In the genomic region with DNA sequence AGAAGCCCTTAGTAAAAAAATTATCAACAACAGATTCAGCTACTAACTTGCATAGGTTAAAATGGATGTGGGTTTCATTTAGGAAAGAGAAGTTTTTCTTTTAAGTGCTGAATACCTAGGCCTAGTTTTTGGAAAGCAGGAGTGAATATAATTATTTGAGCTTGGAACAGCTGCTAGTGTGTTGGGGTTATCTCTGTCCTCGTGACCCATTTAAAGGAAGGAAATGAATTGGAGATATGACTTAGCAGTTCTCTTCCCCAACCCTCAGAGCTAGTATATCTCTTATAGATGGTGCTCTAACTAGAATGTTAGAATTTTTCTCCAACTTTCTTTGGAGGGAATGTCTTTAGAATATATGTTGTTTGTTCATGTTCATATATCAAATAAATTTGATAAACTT, we compare ENCODE assay signal across 1 cellular context.
TF ChIP-seq lines count a peak whose summit lies in the region.

No MANE protein-coding gene starts in this region.

TF ChIP-seq in HepG2, 621 proteins besides CTCF, POLR2A, EP300 and RAD21:
- TF ChIP-seq FLYWCH1 (CRISPR knock-in tag; IDR thresholded peaks at IDR 0.05), result no peak
- TF ChIP-seq MXD3 (CRISPR knock-in tag; IDR thresholded peaks at IDR 0.05), result no peak
- TF ChIP-seq ZFP90 (CRISPR knock-in tag; IDR thresholded peaks at IDR 0.05; ENCODE audit: borderline replicate concordance), result no peak
- TF ChIP-seq SETDB1 (CRISPR knock-in tag; IDR thresholded peaks at IDR 0.05; ENCODE audit: borderline replicate concordance), result no peak
- no peak for TF ChIP-seq RORA (CRISPR knock-in tag; IDR thresholded peaks at IDR 0.05)
- TF ChIP-seq PLRG1 (conservative IDR thresholded peaks at IDR 0.05), result no peak
- TF ChIP-seq POLR2G (IDR thresholded peaks at IDR 0.05; ENCODE audit: low read depth, low read length), result no peak
- no peak for TF ChIP-seq ZNF782 (CRISPR knock-in tag; IDR thresholded peaks at IDR 0.05; ENCODE audit: borderline replicate concordance)
- TF ChIP-seq, protein P1, sequence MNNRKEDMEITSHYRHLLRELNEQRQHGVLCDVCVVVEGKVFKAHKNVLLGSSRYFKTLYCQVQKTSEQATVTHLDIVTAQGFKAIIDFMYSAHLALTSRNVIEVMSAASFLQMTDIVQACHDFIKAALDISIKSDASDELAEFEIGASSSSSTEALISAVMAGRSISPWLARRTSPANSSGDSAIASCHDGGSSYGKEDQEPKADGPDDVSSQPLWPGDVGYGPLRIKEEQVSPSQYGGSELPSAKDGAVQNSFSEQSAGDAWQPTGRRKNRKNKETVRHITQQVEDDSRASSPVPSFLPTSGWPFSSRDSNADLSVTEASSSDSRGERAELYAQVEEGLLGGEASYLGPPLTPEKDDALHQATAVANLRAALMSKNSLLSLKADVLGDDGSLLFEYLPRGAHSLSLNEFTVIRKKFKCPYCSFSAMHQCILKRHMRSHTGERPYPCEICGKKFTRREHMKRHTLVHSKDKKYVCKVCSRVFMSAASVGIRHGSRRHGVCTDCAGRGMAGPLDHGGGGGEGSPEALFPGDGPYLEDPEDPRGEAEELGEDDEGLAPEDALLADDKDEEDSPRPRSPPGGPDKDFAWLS (CRISPR knock-in tag; IDR thresholded peaks at IDR 0.05; ENCODE audit: borderline replicate concordance), result no peak
- TF ChIP-seq, protein P2, sequence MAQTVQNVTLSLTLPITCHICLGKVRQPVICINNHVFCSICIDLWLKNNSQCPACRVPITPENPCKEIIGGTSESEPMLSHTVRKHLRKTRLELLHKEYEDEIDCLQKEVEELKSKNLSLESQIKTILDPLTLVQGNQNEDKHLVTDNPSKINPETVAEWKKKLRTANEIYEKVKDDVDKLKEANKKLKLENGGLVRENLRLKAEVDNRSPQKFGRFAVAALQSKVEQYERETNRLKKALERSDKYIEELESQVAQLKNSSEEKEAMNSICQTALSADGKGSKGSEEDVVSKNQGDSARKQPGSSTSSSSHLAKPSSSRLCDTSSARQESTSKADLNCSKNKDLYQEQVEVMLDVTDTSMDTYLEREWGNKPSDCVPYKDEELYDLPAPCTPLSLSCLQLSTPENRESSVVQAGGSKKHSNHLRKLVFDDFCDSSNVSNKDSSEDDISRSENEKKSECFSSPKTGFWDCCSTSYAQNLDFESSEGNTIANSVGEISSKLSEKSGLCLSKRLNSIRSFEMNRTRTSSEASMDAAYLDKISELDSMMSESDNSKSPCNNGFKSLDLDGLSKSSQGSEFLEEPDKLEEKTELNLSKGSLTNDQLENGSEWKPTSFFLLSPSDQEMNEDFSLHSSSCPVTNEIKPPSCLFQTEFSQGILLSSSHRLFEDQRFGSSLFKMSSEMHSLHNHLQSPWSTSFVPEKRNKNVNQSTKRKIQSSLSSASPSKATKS (CRISPR knock-in tag; IDR thresholded peaks at IDR 0.05), result no peak
- TF ChIP-seq WIZ (CRISPR knock-in tag; IDR thresholded peaks at IDR 0.05), result no peak
TF ChIP-seq in HepG2: peak in this region for 0.
